ENCODE assay signal across 7 cellular contexts in the genomic region with DNA sequence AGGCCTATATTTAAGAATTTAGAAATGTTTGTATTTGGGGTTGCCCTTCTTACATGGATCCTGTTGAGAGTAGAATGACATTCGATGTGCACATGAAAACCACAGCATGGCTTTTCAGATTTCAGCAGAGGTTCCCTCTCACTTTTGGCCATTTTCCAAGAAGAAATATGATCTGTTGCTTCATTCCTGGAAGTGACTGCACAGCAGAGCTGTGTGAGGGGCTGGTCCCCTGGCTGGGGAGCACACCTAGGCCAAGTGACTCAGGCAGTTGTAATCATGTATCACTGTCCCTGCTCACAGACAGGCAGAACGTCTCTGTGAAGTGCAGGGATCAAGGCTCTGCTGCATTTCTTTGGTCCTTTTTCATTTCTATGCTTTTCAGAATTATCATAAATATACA. TPM values are rescaled to one million over a fixed set of nuclear protein-coding genes. Genes with fewer than 3 reads are reported as not detected.
A peak's percentile ranks its signal among the peaks of the same experiment; 100 is the strongest.
DNase-seq lines count a peak whose midpoint lies in the region; ATAC-seq and TF ChIP-seq lines count a peak whose summit lies in the region.

No MANE protein-coding gene starts in this region.

- no peaks in the 10 kb centered on the region for H3K79me2 ChIP-seq in HCT116 (ENCODE audit: insufficient read depth, low read length)

- H3K36me3 Mint-ChIP-seq in chondrocyte (ENCODE audit: low read depth), result peaks cover 27% of the 10 kb centered on the region

- no peaks in the 10 kb centered on the region for H3K9me3 ChIP-seq in HCT116 (ENCODE audit: control insufficient read depth in 1 of 2, insufficient read depth in 1 of 2, low read depth in 1 of 2, low read length in 2 of 2)

- H3K27ac ChIP-seq in HCT116 (ENCODE audit: low read depth, low read length), result peak overlapping the region; percentile 50; the same call in 1 of the 2 replicates

- no peak overlapping the region for H3K4me3 ChIP-seq in HCT116 (replicated peaks in 1 of 2; ENCODE audit: low read depth in 1 of 2, low read length in 2 of 2)

- peaks cover 25% of the 10 kb centered on the region for H3K4me1 Mint-ChIP-seq in chondrocyte (ENCODE audit: low read depth)

- no peaks in the 10 kb centered on the region for H3K27me3 Mint-ChIP-seq in chondrocyte (ENCODE audit: low read depth)

- peaks cover 29 to 34% of the 10 kb centered on the region in 2 experiments for H3K4me1 ChIP-seq in HCT116 (ENCODE audit: control insufficient read depth in 1 of 2, insufficient read depth in 2 of 2, low read length in 2 of 2)

- RAD21 ChIA-PET in HCT116 (lab: Charles Lee; ENCODE audit: low non-redundant PET in 1 of 2, low total read pairs in 2 of 2, uncharacterized antibody in 2 of 2, unreplicated experiment in 2 of 2), result no interaction called here

- no peak overlapping the region for H2AFZ ChIP-seq in HCT116 (ENCODE audit: low read depth, low read length, poor library complexity, severe bottlenecking)

- TF ChIP-seq RAD21 in HCT116 (IDR thresholded peaks at IDR 0.05; ENCODE audit: low read depth), result peak; percentile 24

- peak; percentile 62 for DNase-seq in HCT116 (ENCODE audit: low read depth, low spot score)
- DNase-seq in NCI-H2171 treated with DMSO at 0.1 percent for 48 hours (lab: John Stamatoyannopoulos, UW), result peak; percentile 96
- DNase-seq in chondrocyte (ENCODE audit: low spot score), result no peak
- DNase-seq in pulmonary artery endothelial cell (ENCODE audit: low read depth, low spot score), result peak; percentile 4
- no peak for DNase-seq in NOMO-1 treated with dmso at 0.1 percent for 144 hours (lab: John Stamatoyannopoulos, UW; ENCODE audit: unreplicated experiment)

- TF ChIP-seq POLR2A in HCT116 (IDR thresholded peaks at IDR 0.05; ENCODE audit: borderline replicate concordance, extremely low read depth, insufficient read depth, insufficient read length), result no peak

- peak; percentile 92 for ATAC-seq in HCT116
- ATAC-seq in HG03469 (IDR thresholded peaks at IDR 0.05; ENCODE audit: unreplicated experiment), result no peak
- ATAC-seq in GM21528 (IDR thresholded peaks at IDR 0.05; ENCODE audit: low FRiP score, unreplicated experiment), result no peak

- no peaks in the 10 kb centered on the region for H3K27me3 ChIP-seq in HCT116 (ENCODE audit: insufficient read depth, low read length)

- peak overlapping the region; percentile 43 for H3K4me2 ChIP-seq in HCT116 (ENCODE audit: low read length)

- no peak overlapping the region for H3K4me3 Mint-ChIP-seq in chondrocyte (ENCODE audit: unreplicated experiment)

- CTCF ChIA-PET in HCT116 (lab: Charles Lee), result interaction anchor here (1.4 kb wide), 1 partner anchor 39 kb away, joined by 4 read pairs; a partner anchor contains a TSS

- peak overlapping the region; percentile 74 for H3K27ac Mint-ChIP-seq in chondrocyte (ENCODE audit: unreplicated experiment)

- no peak overlapping the region for H3K9ac ChIP-seq in HCT116 (ENCODE audit: low read length)

- intact Hi-C loops in HCT116 (cut with micrococcal nuclease), result no loop called here

- H3K9me2 ChIP-seq in HCT116 (ENCODE audit: insufficient read depth), result no peaks in the 10 kb centered on the region

- peaks cover 3% of the 10 kb centered on the region for H3K9me3 Mint-ChIP-seq in chondrocyte (ENCODE audit: low read depth)

- POLR2A ChIA-PET in HCT116 (lab: Charles Lee), result no interaction called here

- BruUV-seq in HCT116 (replicated peaks; lab: Mats Ljungman, UMichigan), result no TSS peak

- TF ChIP-seq CTCF in HCT116 (IDR thresholded peaks at IDR 0.05 in 2 of 3, conservative IDR thresholded peaks at IDR 0.05 in 1 of 3; ENCODE audit: borderline replicate concordance in 1 of 3, insufficient read depth in 1 of 3, low read depth in 2 of 3, low read length in 2 of 3) (no peak), chondrocyte (IDR thresholded peaks at IDR 0.05) (no peak)

- H3K36me3 ChIP-seq in HCT116 (ENCODE audit: control insufficient read depth in 1 of 2, insufficient read depth in 2 of 2, low read length in 2 of 2), result peaks cover 14 to 19% of the 10 kb centered on the region in 2 experiments

- no peaks in the 10 kb centered on the region for H4K20me1 ChIP-seq in HCT116 (ENCODE audit: insufficient read depth)

TF ChIP-seq in HCT116, 20 proteins besides CTCF, POLR2A, EP300 and RAD21:
- TF ChIP-seq SIN3A (IDR thresholded peaks at IDR 0.05; ENCODE audit: low read depth), result peak; percentile 35
- no peak for TF ChIP-seq EGR1 (IDR thresholded peaks at IDR 0.05; ENCODE audit: low read depth)
- peak; percentile 47 for TF ChIP-seq YY1 (IDR thresholded peaks at IDR 0.05; ENCODE audit: extremely low read depth, insufficient replicate concordance, low read depth, low read length)
- TF ChIP-seq, protein P1, sequence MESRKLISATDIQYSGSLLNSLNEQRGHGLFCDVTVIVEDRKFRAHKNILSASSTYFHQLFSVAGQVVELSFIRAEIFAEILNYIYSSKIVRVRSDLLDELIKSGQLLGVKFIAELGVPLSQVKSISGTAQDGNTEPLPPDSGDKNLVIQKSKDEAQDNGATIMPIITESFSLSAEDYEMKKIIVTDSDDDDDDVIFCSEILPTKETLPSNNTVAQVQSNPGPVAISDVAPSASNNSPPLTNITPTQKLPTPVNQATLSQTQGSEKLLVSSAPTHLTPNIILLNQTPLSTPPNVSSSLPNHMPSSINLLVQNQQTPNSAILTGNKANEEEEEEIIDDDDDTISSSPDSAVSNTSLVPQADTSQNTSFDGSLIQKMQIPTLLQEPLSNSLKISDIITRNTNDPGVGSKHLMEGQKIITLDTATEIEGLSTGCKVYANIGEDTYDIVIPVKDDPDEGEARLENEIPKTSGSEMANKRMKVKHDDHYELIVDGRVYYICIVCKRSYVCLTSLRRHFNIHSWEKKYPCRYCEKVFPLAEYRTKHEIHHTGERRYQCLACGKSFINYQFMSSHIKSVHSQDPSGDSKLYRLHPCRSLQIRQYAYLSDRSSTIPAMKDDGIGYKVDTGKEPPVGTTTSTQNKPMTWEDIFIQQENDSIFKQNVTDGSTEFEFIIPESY (IDR thresholded peaks at IDR 0.05; ENCODE audit: extremely low read depth, insufficient replicate concordance, low read length), result no peak
- TF ChIP-seq CEBPB (IDR thresholded peaks at IDR 0.05; ENCODE audit: low read depth), result peak; percentile 71
- TF ChIP-seq, protein P2, sequence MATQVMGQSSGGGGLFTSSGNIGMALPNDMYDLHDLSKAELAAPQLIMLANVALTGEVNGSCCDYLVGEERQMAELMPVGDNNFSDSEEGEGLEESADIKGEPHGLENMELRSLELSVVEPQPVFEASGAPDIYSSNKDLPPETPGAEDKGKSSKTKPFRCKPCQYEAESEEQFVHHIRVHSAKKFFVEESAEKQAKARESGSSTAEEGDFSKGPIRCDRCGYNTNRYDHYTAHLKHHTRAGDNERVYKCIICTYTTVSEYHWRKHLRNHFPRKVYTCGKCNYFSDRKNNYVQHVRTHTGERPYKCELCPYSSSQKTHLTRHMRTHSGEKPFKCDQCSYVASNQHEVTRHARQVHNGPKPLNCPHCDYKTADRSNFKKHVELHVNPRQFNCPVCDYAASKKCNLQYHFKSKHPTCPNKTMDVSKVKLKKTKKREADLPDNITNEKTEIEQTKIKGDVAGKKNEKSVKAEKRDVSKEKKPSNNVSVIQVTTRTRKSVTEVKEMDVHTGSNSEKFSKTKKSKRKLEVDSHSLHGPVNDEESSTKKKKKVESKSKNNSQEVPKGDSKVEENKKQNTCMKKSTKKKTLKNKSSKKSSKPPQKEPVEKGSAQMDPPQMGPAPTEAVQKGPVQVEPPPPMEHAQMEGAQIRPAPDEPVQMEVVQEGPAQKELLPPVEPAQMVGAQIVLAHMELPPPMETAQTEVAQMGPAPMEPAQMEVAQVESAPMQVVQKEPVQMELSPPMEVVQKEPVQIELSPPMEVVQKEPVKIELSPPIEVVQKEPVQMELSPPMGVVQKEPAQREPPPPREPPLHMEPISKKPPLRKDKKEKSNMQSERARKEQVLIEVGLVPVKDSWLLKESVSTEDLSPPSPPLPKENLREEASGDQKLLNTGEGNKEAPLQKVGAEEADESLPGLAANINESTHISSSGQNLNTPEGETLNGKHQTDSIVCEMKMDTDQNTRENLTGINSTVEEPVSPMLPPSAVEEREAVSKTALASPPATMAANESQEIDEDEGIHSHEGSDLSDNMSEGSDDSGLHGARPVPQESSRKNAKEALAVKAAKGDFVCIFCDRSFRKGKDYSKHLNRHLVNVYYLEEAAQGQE (IDR thresholded peaks at IDR 0.05; ENCODE audit: low read depth), result no peak
- TF ChIP-seq CBX3 (IDR thresholded peaks at IDR 0.05; ENCODE audit: low read depth), result peak; percentile 70
- TF ChIP-seq, protein P3, sequence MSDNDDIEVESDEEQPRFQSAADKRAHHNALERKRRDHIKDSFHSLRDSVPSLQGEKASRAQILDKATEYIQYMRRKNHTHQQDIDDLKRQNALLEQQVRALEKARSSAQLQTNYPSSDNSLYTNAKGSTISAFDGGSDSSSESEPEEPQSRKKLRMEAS (IDR thresholded peaks at IDR 0.05), result peak; percentile 31; the same call in 1 of the 2 replicates
- TF ChIP-seq EZH2phosphoT487 (IDR thresholded peaks at IDR 0.05; ENCODE audit: borderline replicate concordance), result no peak
- TF ChIP-seq TCF7L2 (IDR thresholded peaks at IDR 0.05; ENCODE audit: borderline replicate concordance, extremely low read depth, insufficient read depth, insufficient read length), result no peak
- TF ChIP-seq SP1 (IDR thresholded peaks at IDR 0.05; ENCODE audit: low read depth), result peak; percentile 68
- no peak for TF ChIP-seq EZH2 (IDR thresholded peaks at IDR 0.05)
- TF ChIP-seq, protein P4, sequence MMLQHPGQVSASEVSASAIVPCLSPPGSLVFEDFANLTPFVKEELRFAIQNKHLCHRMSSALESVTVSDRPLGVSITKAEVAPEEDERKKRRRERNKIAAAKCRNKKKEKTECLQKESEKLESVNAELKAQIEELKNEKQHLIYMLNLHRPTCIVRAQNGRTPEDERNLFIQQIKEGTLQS (IDR thresholded peaks at IDR 0.05), result no peak
- peak; percentile 46; the same call in 1 of the 2 replicates for TF ChIP-seq POLR2AphosphoS5 (IDR thresholded peaks at IDR 0.05; ENCODE audit: low read depth, low read length)
- TF ChIP-seq SRF (IDR thresholded peaks at IDR 0.05; ENCODE audit: low read depth), result 0 out of 2 replicates have a peak, but pooled peaks have one; percentile 6
- no peak for TF ChIP-seq ZNF274 (IDR thresholded peaks at IDR 0.05; ENCODE audit: low read depth, low read length)
- no peak for TF ChIP-seq ELF1 (IDR thresholded peaks at IDR 0.05; ENCODE audit: borderline replicate concordance, low read depth)
- peak; percentile 75 for TF ChIP-seq FOSL1 (IDR thresholded peaks at IDR 0.05; ENCODE audit: low read depth)
- no peak for TF ChIP-seq ZFX (IDR thresholded peaks at IDR 0.05)
- peak; percentile 68 for TF ChIP-seq JUND (IDR thresholded peaks at IDR 0.05)
TF ChIP-seq in HCT116: peak in this region for 10.

RNA-seq across cellular contexts. Expression of a gene that starts 32.3 kb away (rescaled TPM):
- total RNA-seq in HCT116 (2021; ENCODE audit: unreplicated experiment) (0.93 TPM), chondrocyte (18.1 to 119 TPM (median 118 TPM) in 3 replicates), pulmonary artery endothelial cell (0.04 TPM in 1 of 2 replicates, not detected in the other)
- polyA plus RNA-seq in HCT116 (2012), result 0.04 TPM in 1 of 2 replicates, not detected in the other

RNA-seq across cellular contexts. Expression of a gene that starts 39.3 kb away (rescaled TPM):
- total RNA-seq in HCT116 (2021; ENCODE audit: unreplicated experiment) (28.6 TPM), chondrocyte (24.1 to 28.6 TPM (median 26.8 TPM) in 3 replicates), pulmonary artery endothelial cell (17.5 and 18.3 TPM in 2 replicates)
- 8.7 and 13.4 TPM in 2 replicates for polyA plus RNA-seq in HCT116 (2012)

Comparison
In these comparisons a context has a peak if more than half of its experiments do, and no peak if none do; other contexts are left out.
1. DNase-seq: peak in HCT116 (single experiment), NCI-H2171 treated with DMSO at 0.1 percent for 48 hours (single experiment) and pulmonary artery endothelial cell (single experiment); none in chondrocyte (single experiment) and NOMO-1 treated with dmso at 0.1 percent for 144 hours (single experiment).